Comparison of ENCODE assay signal across 21 cellular contexts in the genomic region with DNA sequence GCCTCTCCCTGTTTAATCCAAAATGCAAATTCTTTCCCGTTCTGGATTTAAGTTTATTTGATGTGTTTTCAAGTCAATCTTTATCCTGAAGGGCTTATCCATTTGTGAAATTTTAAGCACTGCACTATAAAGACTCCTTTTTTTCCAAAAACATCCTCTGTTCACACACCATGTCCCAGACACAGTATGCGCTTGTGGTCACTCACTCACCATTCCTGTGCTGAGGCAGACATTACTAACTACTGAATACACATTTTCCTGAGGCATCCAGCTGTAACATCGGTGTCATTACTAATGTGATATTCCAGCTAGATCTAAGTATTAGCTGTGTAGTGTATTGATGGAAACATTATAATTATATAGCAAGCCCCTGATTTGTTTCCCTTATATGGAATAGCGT.
A peak's percentile ranks its signal among the peaks of the same experiment; 100 is the strongest.
DNase-seq lines count a peak whose midpoint lies in the region; ATAC-seq and TF ChIP-seq lines count a peak whose summit lies in the region.
"Had no signal": no experiment of that assay in that cellular context is flagged by ENCODE, and none has a peak within 500 bp of the region (broad histone marks: within the 10 kb centered on the region; RNA-seq: fewer than 3 reads in every experiment).

No MANE protein-coding gene starts in this region.

- H3K56ac ChIP-seq in mesendoderm (ENCODE audit: low read length): no peak overlapping the region

- peak overlapping the region; percentile 40 for H3K18ac ChIP-seq in mesendoderm (ENCODE audit: low read length)

- intact Hi-C loops in heart right ventricle (cut with DNase I): no loop called here

- H3K4me3 ChIP-seq in astrocyte of the spinal cord (ENCODE audit: low read depth, low read length) (no peak overlapping the region), mesendoderm (ENCODE audit: low read length) (no peak overlapping the region), heart right ventricle (no peak overlapping the region)
- H3K4me3 ChIP-seq: prostate gland, skin epidermis, thyroid gland had no signal

- H3K27me3 ChIP-seq in mesendoderm (ENCODE audit: insufficient read depth, low read length, poor library complexity) (no peaks in the 10 kb centered on the region), heart right ventricle (peaks cover 0 to 4% (median 0%) of the 10 kb centered on the region in 7 donors)
- H3K27me3 ChIP-seq: thyroid gland had no signal

- H3K27ac ChIP-seq in mesendoderm (ENCODE audit: low read depth, low read length) (no peak overlapping the region), heart right ventricle (no peak overlapping the region)
- H3K27ac ChIP-seq: prostate gland, skin epidermis, thyroid gland had no signal

- no peak overlapping the region for H2BK5ac ChIP-seq in mesendoderm (ENCODE audit: low read length)

- no CpG with 5 or more reads among the region's 4 CpGs for WGBS in mesendoderm (ENCODE audit: extremely low coverage, insufficient coverage, low lambda C conversion rate)
- WGBS in heart right ventricle, 2 donors: 71 to 75% methylated on average over 4 of the region's 4 CpGs

- ATAC-seq in heart right ventricle: no peak
- no peak for ATAC-seq in GM19395 (IDR thresholded peaks at IDR 0.05; ENCODE audit: unreplicated experiment)
- ATAC-seq: activated CD4-positive, alpha-beta T cell treated with anti-CD3 and anti-CD28 coated beads for 36 hours; activated T-cell treated with anti-CD3 and anti-CD28 coated beads, Interleukin-2, amount 50 U/mL, for 4 hours; left cardiac atrium; PC-3; T-cell had no signal

- no peak overlapping the region for H2BK15ac ChIP-seq in mesendoderm (replicated peaks; ENCODE audit: low read depth)

- no peaks in the 10 kb centered on the region for H3K9me3 ChIP-seq in heart right ventricle
- H3K9me3 ChIP-seq: prostate gland, thyroid gland had no signal

- H3K23ac ChIP-seq in mesendoderm (ENCODE audit: low read length): no peak overlapping the region

- peak; percentile 9 for DNase-seq in HK-2 (ENCODE audit: unreplicated experiment)
- DNase-seq in astrocyte of the spinal cord (ENCODE audit: low read depth, low spot score): peak; percentile 65
- DNase-seq in mesendoderm: peak; percentile 44
- DNase-seq in stromal cell of bone marrow (ENCODE audit: low read depth): peak; percentile 35
- no peak for DNase-seq in heart right ventricle
- no peak for DNase-seq in stimulated activated CD4-positive, alpha-beta T cell treated with anti-CD3 and anti-CD28 coated beads, Interleukin-12 subunit alpha, Interleukin-12 subunit beta, amount 100 ng/mL, for 4 hours
- DNase-seq: activated CD4-positive, alpha-beta T cell treated with anti-CD3 and anti-CD28 coated beads for 36 hours; activated naive CD4-positive, alpha-beta T cell treated with anti-CD3 and anti-CD28 coated beads for 36 hours; activated T-cell treated with anti-CD3 and anti-CD28 coated beads, Interleukin-2, amount 50 U/mL, for 4 hours; erythroblast; Karpas-422; left cardiac atrium; NCI-H226; PC-3; stimulated activated CD4-positive, alpha-beta T cell treated with anti-CD3 and anti-CD28 coated beads, Interleukin-2, amount 100 ng/mL, for 48 hours; stimulated activated naive CD4-positive, alpha-beta T cell; T-cell; thyroid gland had no signal

- no peaks in the 10 kb centered on the region for H3K79me1 ChIP-seq in mesendoderm (ENCODE audit: low read length)

- H3K4ac ChIP-seq in mesendoderm (ENCODE audit: low read depth, low read length): no peak overlapping the region

- H3K36me3 ChIP-seq in mesendoderm (ENCODE audit: control insufficient read depth, insufficient read depth, low read length) (no peaks in the 10 kb centered on the region), heart right ventricle (no peaks in the 10 kb centered on the region)
- H3K36me3 ChIP-seq: prostate gland, thyroid gland had no signal

- no peak overlapping the region for H3K4me2 ChIP-seq in mesendoderm (ENCODE audit: low read length)

- H3K4me1 ChIP-seq in mesendoderm (ENCODE audit: control insufficient read depth, low read depth, low read length) (peaks cover 3% of the 10 kb centered on the region), heart right ventricle (no peaks in the 10 kb centered on the region)
- H3K4me1 ChIP-seq: prostate gland had no signal

- in situ Hi-C loops in astrocyte of the spinal cord (cut with HindIII; ENCODE audit: low sequenced_read_pairs): no loop called here

- H3K79me2 ChIP-seq in mesendoderm (ENCODE audit: control insufficient read depth, insufficient read depth, low read length): no peaks in the 10 kb centered on the region

- no peak overlapping the region for H4K8ac ChIP-seq in mesendoderm (ENCODE audit: low read depth, low read length)

- no peak overlapping the region for H2AK5ac ChIP-seq in mesendoderm (ENCODE audit: low read length)

- no peak overlapping the region for H4K5ac ChIP-seq in mesendoderm (ENCODE audit: low read length)

- TF ChIP-seq CTCF in astrocyte of the spinal cord (IDR thresholded peaks at IDR 0.05; ENCODE audit: low read depth, low read length) (no peak), heart right ventricle (IDR thresholded peaks at IDR 0.05) (no peak)

- H3K9ac ChIP-seq in mesendoderm (ENCODE audit: low read length): no peak overlapping the region

- no peak overlapping the region for H2BK120ac ChIP-seq in mesendoderm (ENCODE audit: low read depth, low read length)

Comparison
In these comparisons a context has a peak if more than half of its experiments do, and no peak if none do; other contexts are left out.
1. DNase-seq: peak in HK-2 (single experiment), astrocyte of the spinal cord (single experiment), mesendoderm (single experiment) and stromal cell of bone marrow (single experiment); none in heart right ventricle (0 of 2) and stimulated activated CD4-positive, alpha-beta T cell treated with anti-CD3 and anti-CD28 coated beads, Interleukin-12 subunit alpha, Interleukin-12 subunit beta, amount 100 ng/mL, for 4 hours (single experiment).